Comparison of ENCODE assay signal across 9 cellular contexts in the genomic region with DNA sequence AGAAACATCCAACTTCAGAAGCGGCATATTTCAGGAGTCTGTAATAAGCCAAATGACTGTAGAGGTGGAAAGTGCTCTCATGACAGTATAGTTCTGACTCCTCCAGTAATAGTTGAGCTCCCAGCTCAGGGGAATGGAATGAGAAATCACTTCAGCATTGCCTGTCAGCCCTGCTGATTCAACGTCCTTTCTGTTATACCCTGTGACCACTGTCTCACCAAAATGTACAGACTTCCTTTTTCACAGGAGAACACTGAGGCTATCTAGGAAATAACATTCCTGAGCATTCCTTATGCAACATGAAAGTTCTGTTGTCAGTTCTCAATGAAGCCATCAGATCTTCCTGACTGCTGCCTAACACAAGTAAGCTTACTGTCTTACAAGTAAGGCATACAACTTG.
DNase-seq lines count a peak whose midpoint lies in the region; ATAC-seq, FAIRE-seq and TF ChIP-seq lines count a peak whose summit lies in the region.
"Had no signal": no experiment of that assay in that cellular context is flagged by ENCODE, and none has a peak within 500 bp of the region (broad histone marks: within the 10 kb centered on the region; RNA-seq: fewer than 3 reads in every experiment).

No MANE protein-coding gene starts in this region.

- peaks cover 46% of the 10 kb centered on the region for H3K4me1 ChIP-seq in skeletal muscle satellite cell (ENCODE audit: control insufficient read depth, insufficient read depth, low read length)

- H3K4me2 ChIP-seq in skeletal muscle satellite cell (ENCODE audit: low read length), result peak overlapping the region; percentile 31

- FAIRE-seq in H54 (lab: Jason Lieb, UNC), result peak; percentile 100

- H3K4me3 ChIP-seq in skeletal muscle satellite cell (ENCODE audit: low read length), result no peak overlapping the region

- no peaks in the 10 kb centered on the region for H3K27me3 ChIP-seq in skeletal muscle satellite cell (ENCODE audit: control insufficient read depth, insufficient read depth, low read length)

- no peaks in the 10 kb centered on the region for H3K9me3 ChIP-seq in skeletal muscle satellite cell (replicated peaks; ENCODE audit: low read length)

- H3K36me3 ChIP-seq in skeletal muscle satellite cell (ENCODE audit: insufficient read depth, low read length), result no peaks in the 10 kb centered on the region

- DNase-seq in H54 (ENCODE audit: insufficient read length, low spot score) (peak; percentile 27), SW 1271 (lab: John Stamatoyannopoulos, UW) (peak; percentile 67 to 74), foreskin melanocyte (peak; percentile 89)
- no peak for DNase-seq in stimulated activated CD4-positive, alpha-beta T cell treated with anti-CD3 and anti-CD28 coated beads, Interleukin-4, amount 100 ng/mL, for 24 hours
- DNase-seq: natural killer cell; stimulated activated CD4-positive, alpha-beta T cell treated with anti-CD3 and anti-CD28 coated beads, Interleukin-2, amount 100 ng/mL, for 24 hours had no signal

- H3K9ac ChIP-seq in skeletal muscle satellite cell (ENCODE audit: low read depth, low read length), result peak overlapping the region; percentile 70

- no peak for TF ChIP-seq POLR2A in H54 (IDR thresholded peaks at IDR 0.05; ENCODE audit: low read depth, low read length)

- ATAC-seq in GM21528 (IDR thresholded peaks at IDR 0.05; ENCODE audit: low FRiP score, unreplicated experiment) (no peak), GM18873 (IDR thresholded peaks at IDR 0.05; ENCODE audit: low FRiP score, unreplicated experiment) (no peak)
- ATAC-seq: natural killer cell had no signal
